11 cellular contexts compared by ENCODE assay signal in genomic region chr17:39548494-39548893, GRCh38. TPM values are rescaled to one million over a fixed set of nuclear protein-coding genes. Genes with fewer than 3 reads are reported as not detected.
A peak's percentile ranks its signal among the peaks of the same experiment; 100 is the strongest.
DNase-seq lines count a peak whose midpoint lies in the region; ATAC-seq and TF ChIP-seq lines count a peak whose summit lies in the region.
"Had no signal": no experiment of that assay in that cellular context is flagged by ENCODE, and none has a peak within 500 bp of the region (broad histone marks: within the 10 kb centered on the region; RNA-seq: fewer than 3 reads in every experiment).

No MANE protein-coding gene starts in this region.

- H3K27me3 ChIP-seq in GM23248 (replicated peaks; ENCODE audit: insufficient read depth): no peaks in the 10 kb centered on the region
- H3K27me3 ChIP-seq in adipocyte (replicated peaks; ENCODE audit: control insufficient read depth, insufficient read depth, low read length): no peaks in the 10 kb centered on the region
- H3K27me3 ChIP-seq in right cardiac atrium (ENCODE audit: control insufficient read depth, insufficient read depth): no peaks in the 10 kb centered on the region
- H3K27me3 ChIP-seq: BLaER1 treated with 17β-estradiol and CSF1 and Interleukin-3, amounts not matched to agents 10 nM and 100 nM had no signal

- H3K4me3 ChIP-seq in GM23248 (no peak overlapping the region), adipocyte (ENCODE audit: low read length) (peak overlapping the region; percentile 16), fibroblast of the aortic adventitia (ENCODE audit: low read depth, low read length) (no peak overlapping the region), right cardiac atrium (ENCODE audit: low read length) (no peak overlapping the region)
- H3K4me3 ChIP-seq: BLaER1 treated with 17β-estradiol and CSF1 and Interleukin-3, amounts not matched to agents 10 nM and 100 nM had no signal

- no peaks in the 10 kb centered on the region for H3K36me3 ChIP-seq in GM23248 (ENCODE audit: low read depth)
- peaks cover 19% of the 10 kb centered on the region for H3K36me3 ChIP-seq in adipocyte (ENCODE audit: control insufficient read depth, insufficient read depth, low read length, severe bottlenecking)

- H3K27ac ChIP-seq in GM23248 (no peak overlapping the region), right cardiac atrium (ENCODE audit: low read length) (peak overlapping the region; percentile 78)
- H3K27ac ChIP-seq: BLaER1 treated with 17β-estradiol and CSF1 and Interleukin-3, amounts not matched to agents 10 nM and 100 nM had no signal

- ATAC-seq in right cardiac atrium (peak; percentile 82 to 86), GM19324 (IDR thresholded peaks at IDR 0.05; ENCODE audit: low FRiP score, unreplicated experiment) (no peak), HG02938 (IDR thresholded peaks at IDR 0.05; ENCODE audit: unreplicated experiment) (no peak), HG03342 (IDR thresholded peaks at IDR 0.05; ENCODE audit: unreplicated experiment) (no peak)

- no peaks in the 10 kb centered on the region for H3K79me2 ChIP-seq in GM23248 (ENCODE audit: insufficient read depth)

- 0 out of 2 replicates have a peak, but pooled peaks cover 3% of the 10 kb centered on the region for H4K20me1 ChIP-seq in GM23248 (ENCODE audit: insufficient read depth)

- DNase-seq in GM23248: peak; percentile 14
- peak; percentile 65 for DNase-seq in adipocyte (ENCODE audit: low read depth)
- peak; percentile 31 for DNase-seq in fibroblast of the aortic adventitia (ENCODE audit: low read depth)
- DNase-seq in right cardiac atrium: peak; percentile 44 to 79 (median 66)
- no peak for DNase-seq in GM03348 (ENCODE audit: low spot score)

- no peak for TF ChIP-seq CTCF in fibroblast of the aortic adventitia (IDR thresholded peaks at IDR 0.05; ENCODE audit: insufficient read depth, low read length)

- no peak overlapping the region for H2AFZ ChIP-seq in GM23248

- no peaks in the 10 kb centered on the region for H3K9me2 ChIP-seq in GM23248 (ENCODE audit: insufficient read depth)

- 50 to 83% methylated on average over 1 of the region's 1 CpG for WGBS in GM23248 (ENCODE audit: low coverage in 1 of 2, low lambda C conversion rate in 2 of 2, missing lambda C conversion rate in 2 of 2), 2 experiments
- 52% methylated on average over 1 of the region's 1 CpG for WGBS in right cardiac atrium

- no peaks in the 10 kb centered on the region; the same call in 1 of the 2 replicates for H3F3A ChIP-seq in GM23248 (ENCODE audit: insufficient read depth)

- no peak overlapping the region for H3K4me2 ChIP-seq in GM23248 (ENCODE audit: unreplicated experiment)
- H3K4me2 ChIP-seq: BLaER1 treated with 17β-estradiol and CSF1 and Interleukin-3, amounts not matched to agents 10 nM and 100 nM had no signal

- H3K9me3 ChIP-seq in GM23248 (ENCODE audit: low read depth): no peaks in the 10 kb centered on the region
- H3K9me3 ChIP-seq in adipocyte (ENCODE audit: control insufficient read depth, low read length): no peaks in the 10 kb centered on the region
- H3K9me3 ChIP-seq in right cardiac atrium (ENCODE audit: control insufficient read depth, low read length): no peaks in the 10 kb centered on the region
- H3K9me3 ChIP-seq: BLaER1 treated with 17β-estradiol and CSF1 and Interleukin-3, amounts not matched to agents 10 nM and 100 nM had no signal

- in situ Hi-C loops in GM23248 (cut with MboI): no loop called here

- H3K9ac ChIP-seq in GM23248 (no peak overlapping the region), adipocyte (ENCODE audit: low read length) (peak overlapping the region; percentile 11)

- intact Hi-C loops in right cardiac atrium (cut with DNase I): loop anchor here in 3 of 4 donors (2.0 to 5.0 kb wide), 2 partner anchors 74 kb away; no protein-coding TSS in a partner anchor

- H3K4me1 ChIP-seq in GM23248 (ENCODE audit: insufficient read depth) (peaks cover 18% of the 10 kb centered on the region), adipocyte (ENCODE audit: control insufficient read depth, insufficient read depth, low read length) (peaks cover 30% of the 10 kb centered on the region), right cardiac atrium (ENCODE audit: control insufficient read depth, insufficient read depth, low read length) (peaks cover 4% of the 10 kb centered on the region)

RNA-seq across cellular contexts. Expression of gene NEUROD2, which starts 59.2 kb away (rescaled TPM):
- total RNA-seq in GM23248 (2014; rRNA removed; shearing (Covaris generic)): not detected in 2 replicates
- polyA plus RNA-seq in GM23248 (2016; fragmentation: Nextera tagmentation; extraction: Ambion mirVana) (not detected in 2 replicates), right cardiac atrium (not detected)
- total RNA-seq in fibroblast of the aortic adventitia (ENCODE audit: low replicate concordance) (not detected in 2 replicates), right cardiac atrium (not detected)
- total RNA-seq: A172, MCF 10A had no signal

Comparison
In these comparisons a context has a peak if more than half of its experiments do, and no peak if none do; other contexts are left out.
1. ATAC-seq: peak in right cardiac atrium (2 of 2); none in GM19324 (single experiment), HG02938 (single experiment) and HG03342 (single experiment).